In genomic region chr22:31217890-31218287, GRCh38 we compare ENCODE assay signal across 1 cellular context.
TF ChIP-seq lines count a peak whose summit lies in the region.

No MANE protein-coding gene starts in this region.

TF ChIP-seq in K562, 482 proteins besides CTCF, POLR2A, EP300 and RAD21:
- TF ChIP-seq ZNF165 (CRISPR knock-in tag; IDR thresholded peaks at IDR 0.05; ENCODE audit: borderline replicate concordance): no peak
- no peak for TF ChIP-seq HDAC1 (IDR thresholded peaks at IDR 0.05)
- no peak for TF ChIP-seq MXI1 (IDR thresholded peaks at IDR 0.05; ENCODE audit: low read depth, low read length)
- no peak for TF ChIP-seq MCM2 (IDR thresholded peaks at IDR 0.05; ENCODE audit: low read depth)
